18 cellular contexts compared by ENCODE assay signal in the genomic region with DNA sequence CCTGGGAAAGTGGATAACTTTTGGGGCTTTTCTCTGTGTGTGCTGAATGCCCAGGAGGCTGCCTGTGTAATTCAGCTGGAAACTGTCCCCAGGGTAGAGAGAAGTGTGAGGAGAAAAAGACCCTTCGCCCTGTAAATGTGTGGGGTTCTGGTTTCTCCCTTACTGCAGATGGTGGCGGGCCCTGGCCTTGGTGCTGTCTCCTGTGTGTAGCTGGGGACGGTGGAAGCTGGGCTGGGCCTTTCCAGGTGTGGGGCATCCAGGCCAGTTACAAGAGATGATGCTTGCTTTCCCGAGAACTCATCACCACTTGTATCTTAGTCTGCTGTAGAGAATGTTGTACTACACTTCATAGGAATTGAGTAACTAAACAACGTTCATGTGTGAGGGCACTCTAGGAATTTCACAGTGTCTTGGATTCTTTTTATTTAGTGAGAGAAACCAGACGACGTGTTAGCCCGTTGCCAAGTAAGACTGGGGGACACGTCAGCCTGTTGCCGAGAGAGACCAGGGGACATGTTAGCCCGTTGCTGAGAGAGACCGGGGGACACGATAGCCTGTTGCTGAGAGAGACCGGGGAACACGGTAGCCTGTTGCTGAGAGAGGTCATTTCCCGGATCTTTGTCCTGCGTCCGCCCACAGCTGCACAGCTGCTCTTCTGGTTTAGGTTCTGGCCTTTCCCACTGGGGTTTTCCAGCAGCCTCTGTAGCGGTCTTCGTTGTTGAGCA. TPM values are rescaled to one million over a fixed set of nuclear protein-coding genes. Genes with fewer than 3 reads are reported as not detected.
DNase-seq lines count a peak whose midpoint lies in the region; ATAC-seq and TF ChIP-seq lines count a peak whose summit lies in the region.
"Had no signal": no experiment of that assay in that cellular context is flagged by ENCODE, and none has a peak within 500 bp of the region (broad histone marks: within the 10 kb centered on the region; RNA-seq: fewer than 3 reads in every experiment).

No MANE protein-coding gene starts in this region.

- no peak for TF ChIP-seq CTCF in right atrium auricular region (IDR thresholded peaks at IDR 0.05)
- TF ChIP-seq CTCF in parathyroid adenoma (IDR thresholded peaks at IDR 0.05), result no peak
- TF ChIP-seq CTCF in upper lobe of right lung (IDR thresholded peaks at IDR 0.05), result no peak
- TF ChIP-seq CTCF in BE2C (IDR thresholded peaks at IDR 0.05; ENCODE audit: low read depth, low read length), result no peak

- no peak overlapping the region for H3K4me3 ChIP-seq in right atrium auricular region
- H3K4me3 ChIP-seq in parathyroid adenoma (ENCODE audit: low read depth, low read length), result no peak overlapping the region
- no peak overlapping the region for H3K4me3 ChIP-seq in upper lobe of right lung
- no peak overlapping the region for H3K4me3 ChIP-seq in BE2C (ENCODE audit: low read depth, low read length)
- H3K4me3 ChIP-seq: GM12878 had no signal

- no peaks in the 10 kb centered on the region for H3K9me3 ChIP-seq in right atrium auricular region
- H3K9me3 ChIP-seq in parathyroid adenoma (ENCODE audit: control insufficient read depth, low read length), result no peaks in the 10 kb centered on the region
- no peaks in the 10 kb centered on the region for H3K9me3 ChIP-seq in upper lobe of right lung
- no peaks in the 10 kb centered on the region for H3K9me3 ChIP-seq in BE2C

- peak overlapping the region in 1 of 2 donors; percentile 2 for H3K27ac ChIP-seq in right atrium auricular region
- peak overlapping the region; percentile 17 for H3K27ac ChIP-seq in parathyroid adenoma
- H3K27ac ChIP-seq in upper lobe of right lung, result peak overlapping the region; percentile 24
- H3K27ac ChIP-seq: 22Rv1 had no signal

- H3K27me3 ChIP-seq in right atrium auricular region (no peaks in the 10 kb centered on the region), parathyroid adenoma (ENCODE audit: control insufficient read depth, insufficient read depth, low read length) (no peaks in the 10 kb centered on the region), upper lobe of right lung (no peaks in the 10 kb centered on the region), BE2C (no peaks in the 10 kb centered on the region)

- no peak overlapping the region for H2AFZ ChIP-seq in parathyroid adenoma

- intact Hi-C loops in Right ventricle myocardium inferior (cut with DNase I), result loop anchor here (5.0 kb wide), 1 partner anchor 37 kb away; no protein-coding TSS in a partner anchor
- intact Hi-C loops in left cardiac atrium (cut with DNase I), result no loop called here
- intact Hi-C loops in upper lobe of right lung (cut with DNase I), result no loop called here

- H3K36me3 ChIP-seq in right atrium auricular region (no peaks in the 10 kb centered on the region), parathyroid adenoma (ENCODE audit: control insufficient read depth, insufficient read depth, low read length) (no peaks in the 10 kb centered on the region), upper lobe of right lung (no peaks in the 10 kb centered on the region), BE2C (no peaks in the 10 kb centered on the region; the same call in none of the 2 replicates)

- H3K4me2 ChIP-seq in parathyroid adenoma (ENCODE audit: low read length), result no peak overlapping the region

- peaks cover 41% of the 10 kb centered on the region for H3K79me2 ChIP-seq in parathyroid adenoma

- peak; percentile 67 for DNase-seq in Right ventricle myocardium inferior (ENCODE audit: missing footprints)
- DNase-seq in right atrium auricular region (ENCODE audit: low spot score), result no peak
- no peak for DNase-seq in left cardiac atrium
- DNase-seq in upper lobe of right lung, result no peak
- no peak for DNase-seq in BE2C
- DNase-seq: activated CD4-positive, CD25-positive, alpha-beta regulatory T cell treated with anti-CD3 and anti-CD28 coated beads, Interleukin-2, amount 50 U/mL, for 72 hours; activated naive CD4-positive, alpha-beta T cell treated with anti-CD3 and anti-CD28 coated beads for 36 hours; CD4-positive, alpha-beta T cell; EL; NCI-H1930; NCI-H69; T-helper 1 cell had no signal

- peak; percentile 64 for ATAC-seq in Right ventricle myocardium inferior
- peak; percentile 42 to 56 for ATAC-seq in left cardiac atrium
- ATAC-seq in upper lobe of right lung, result no peak
- ATAC-seq in GM19455 (IDR thresholded peaks at IDR 0.05; ENCODE audit: unreplicated experiment), result no peak
- ATAC-seq in GM21529 (IDR thresholded peaks at IDR 0.05; ENCODE audit: unreplicated experiment), result no peak
- ATAC-seq: GM12878, Panc1 had no signal

- H3K9ac ChIP-seq in parathyroid adenoma, result no peak overlapping the region

- H3K4me1 ChIP-seq in right atrium auricular region (peaks cover 0 to 34% of the 10 kb centered on the region in 2 donors), parathyroid adenoma (no peaks in the 10 kb centered on the region), upper lobe of right lung (peaks cover 8% of the 10 kb centered on the region), BE2C (no peaks in the 10 kb centered on the region)

RNA-seq across cellular contexts. Expression of a gene that starts 43.1 kb away (rescaled TPM):
- total RNA-seq in Right ventricle myocardium inferior (43.4 TPM), right atrium auricular region (10 to 100 TPM; 19.4 to 29.6 TPM), left cardiac atrium (10 to 100 TPM; 37.0 to 59.8 TPM), upper lobe of right lung (84.5 TPM)
- 43.2 TPM for polyA plus RNA-seq in BE2C (2012; ENCODE audit: insufficient read depth, insufficient read length, low read depth)

RNA-seq across cellular contexts. Expression of a gene that starts 44.9 kb away (rescaled TPM):
- not detected for total RNA-seq in Right ventricle myocardium inferior
- not detected for total RNA-seq in right atrium auricular region
- not detected for total RNA-seq in left cardiac atrium
- total RNA-seq in upper lobe of right lung, result 5.6 TPM
- polyA plus RNA-seq in BE2C (2012; ENCODE audit: insufficient read depth, insufficient read length, low read depth), result 0.54 TPM
- total RNA-seq: activated naive CD4-positive, alpha-beta T cell treated with anti-CD3 and anti-CD28 coated beads for 36 hours; CD4-positive, alpha-beta T cell; GM12878 had no signal

RNA-seq across cellular contexts. Expression of a gene that starts 59.5 kb away (rescaled TPM):
- total RNA-seq in Right ventricle myocardium inferior (78.3 TPM), right atrium auricular region (10 to 100 TPM in 1 of 2 donors, 1 to 10 TPM in 1; 5.1 to 28.3 TPM), left cardiac atrium (10 to 100 TPM; 49.9 to 62.9 TPM), upper lobe of right lung (27.4 TPM)
- 26.2 TPM for polyA plus RNA-seq in BE2C (2012; ENCODE audit: insufficient read depth, insufficient read length, low read depth)

Comparison
In these comparisons a context has a peak if more than half of its experiments do, and no peak if none do; other contexts are left out.
1. ATAC-seq: peak in Right ventricle myocardium inferior (single experiment) and left cardiac atrium (2 of 2); none in upper lobe of right lung (single experiment), GM19455 (single experiment) and GM21529 (single experiment).